ENCODE assay signal across 20 cellular contexts in the genomic region with DNA sequence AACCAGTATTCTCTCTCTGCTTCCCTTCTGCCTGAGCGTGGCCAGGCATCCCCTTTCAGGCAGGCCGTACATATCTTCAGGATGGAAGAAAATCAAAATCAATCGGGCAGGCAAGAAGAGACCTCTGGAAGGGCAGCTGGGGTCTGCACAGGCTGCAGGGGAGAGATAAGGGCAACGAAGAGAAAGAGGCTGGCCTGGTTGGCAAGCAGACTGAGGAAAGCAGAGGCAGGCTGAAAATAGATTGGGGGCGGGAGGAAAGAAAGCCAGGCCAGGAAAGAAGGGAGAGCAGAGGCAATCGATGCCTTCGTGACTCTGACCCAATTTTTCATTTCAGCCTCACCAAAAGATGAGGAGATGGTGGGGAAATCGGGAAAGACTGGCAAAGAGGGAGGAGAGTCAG. TPM values are rescaled to one million over a fixed set of nuclear protein-coding genes. Genes with fewer than 3 reads are reported as not detected.
A peak's percentile ranks its signal among the peaks of the same experiment; 100 is the strongest.
DNase-seq lines count a peak whose midpoint lies in the region; ATAC-seq and TF ChIP-seq lines count a peak whose summit lies in the region.
"Had no signal": no experiment of that assay in that cellular context is flagged by ENCODE, and none has a peak within 500 bp of the region (broad histone marks: within the 10 kb centered on the region; RNA-seq: fewer than 3 reads in every experiment).

No MANE protein-coding gene starts in this region.

- no peaks in the 10 kb centered on the region for H3K9me3 Mint-ChIP-seq in brain
- H3K9me3 Mint-ChIP-seq in stimulated activated naive B cell treated with anti-CD40 and anti-IgM and Interleukin-4, amounts not matched to agents 10 μg/mL and 1 μg/mL and 100 μg/mL, for 72 hours = no peaks in the 10 kb centered on the region
- H3K9me3 Mint-ChIP-seq: IgD-negative memory B cell, WTC11 had no signal

- H3K4me3 ChIP-seq in iPS-20b (ENCODE audit: low read length) (no peak overlapping the region), tibial nerve (no peak overlapping the region)
- H3K4me3 ChIP-seq: testis had no signal

- H3K27me3 Mint-ChIP-seq in brain = no peaks in the 10 kb centered on the region
- H3K27me3 Mint-ChIP-seq in stimulated activated naive B cell treated with anti-CD40 and anti-IgM and Interleukin-4, amounts not matched to agents 10 μg/mL and 1 μg/mL and 100 μg/mL, for 72 hours = no peaks in the 10 kb centered on the region

- peak; percentile 77 for DNase-seq in NCI-H1694 treated with DMSO at 0.1 percent for 48 hours (lab: John Stamatoyannopoulos, UW)
- DNase-seq in stimulated activated naive B cell treated with anti-CD40 and anti-IgM and Interleukin-4, amounts not matched to agents 10 μg/mL and 1 μg/mL and 100 μg/mL, for 72 hours = no peak
- DNase-seq in tibial nerve (ENCODE audit: low spot score in 2 of 2) = no peak
- DNase-seq in AML-193 (lab: John Stamatoyannopoulos, UW) = no peak
- DNase-seq: DMS53; foreskin melanocyte; mammary epithelial cell; MV-4-11; NCI-H774; stimulated activated CD4-positive, alpha-beta T cell treated with anti-CD3 and anti-CD28 coated beads, Interleukin-2, amount 100 ng/mL, for 48 hours; SW 1271; testis had no signal

- 34 to 43% methylated on average over 8 of the region's 8 CpGs for WGBS in tibial nerve, 2 donors

- no peaks in the 10 kb centered on the region for H3K36me3 ChIP-seq in iPS-20b (ENCODE audit: insufficient read depth, low read depth, low read length)
- no peaks in the 10 kb centered on the region for H3K36me3 ChIP-seq in tibial nerve

- peak overlapping the region in 2 of 5 experiments; percentile 2 to 51 for H3K4me3 Mint-ChIP-seq in brain
- no peak overlapping the region for H3K4me3 Mint-ChIP-seq in stimulated activated naive B cell treated with anti-CD40 and anti-IgM and Interleukin-4, amounts not matched to agents 10 μg/mL and 1 μg/mL and 100 μg/mL, for 72 hours
- H3K4me3 Mint-ChIP-seq: WTC11 had no signal

- H3K36me3 Mint-ChIP-seq in brain = no peaks in the 10 kb centered on the region
- H3K36me3 Mint-ChIP-seq in stimulated activated naive B cell treated with anti-CD40 and anti-IgM and Interleukin-4, amounts not matched to agents 10 μg/mL and 1 μg/mL and 100 μg/mL, for 72 hours = no peaks in the 10 kb centered on the region
- H3K36me3 Mint-ChIP-seq: WTC11 had no signal

- H3K9me3 ChIP-seq in iPS-20b (ENCODE audit: insufficient read depth, low read depth, low read length) (no peaks in the 10 kb centered on the region), tibial nerve (no peaks in the 10 kb centered on the region)
- H3K9me3 ChIP-seq: testis had no signal

- H3K27ac Mint-ChIP-seq in brain = peak overlapping the region; percentile 9 to 96 (median 86)
- peak overlapping the region; percentile 3 for H3K27ac Mint-ChIP-seq in stimulated activated naive B cell treated with anti-CD40 and anti-IgM and Interleukin-4, amounts not matched to agents 10 μg/mL and 1 μg/mL and 100 μg/mL, for 72 hours
- H3K27ac Mint-ChIP-seq: WTC11 had no signal

- peaks cover 31% of the 10 kb centered on the region for H3K4me1 ChIP-seq in iPS-20b (ENCODE audit: insufficient read depth, low read length)
- H3K4me1 ChIP-seq in tibial nerve = no peaks in the 10 kb centered on the region

- no peak for TF ChIP-seq EP300 in tibial nerve (IDR thresholded peaks at IDR 0.05)

- H3K4me1 Mint-ChIP-seq in brain = peaks cover 76% of the 10 kb centered on the region
- peaks cover 0 to 5% of the 10 kb centered on the region in 2 donors for H3K4me1 Mint-ChIP-seq in stimulated activated naive B cell treated with anti-CD40 and anti-IgM and Interleukin-4, amounts not matched to agents 10 μg/mL and 1 μg/mL and 100 μg/mL, for 72 hours
- H3K4me1 Mint-ChIP-seq: IgD-negative memory B cell had no signal

- peak overlapping the region; percentile 44; the same call in 1 of the 2 replicates for H3K9ac ChIP-seq in iPS-20b (ENCODE audit: low read depth, low read length)

- no peak for TF ChIP-seq POLR2A in tibial nerve (IDR thresholded peaks at IDR 0.05)

- no peaks in the 10 kb centered on the region for H3K27me3 ChIP-seq in iPS-20b (ENCODE audit: insufficient read depth, low read length)
- H3K27me3 ChIP-seq in tibial nerve = no peaks in the 10 kb centered on the region
- H3K27me3 ChIP-seq: testis had no signal

- no peak for ATAC-seq in stimulated activated naive B cell treated with anti-CD40 and anti-IgM and Interleukin-4, amounts not matched to agents 10 μg/mL and 1 μg/mL and 100 μg/mL, for 72 hours (replicated peaks)
- no peak for ATAC-seq in HG03521 (IDR thresholded peaks at IDR 0.05; ENCODE audit: unreplicated experiment)
- ATAC-seq: Panc1, sciatic nerve had no signal

- TF ChIP-seq CTCF in brain (conservative IDR thresholded peaks at IDR 0.05) (no peak), tibial nerve (IDR thresholded peaks at IDR 0.05) (no peak)

- no peak overlapping the region for H3K27ac ChIP-seq in iPS-20b (ENCODE audit: low read length)
- H3K27ac ChIP-seq in tibial nerve = no peak overlapping the region
- H3K27ac ChIP-seq: testis had no signal

RNA-seq across cellular contexts. Expression of a gene that starts 18.1 kb away (rescaled TPM):
- 12.4 TPM for polyA plus RNA-seq in brain (ENCODE audit: insufficient read depth, low read depth, low replicate concordance)
- 1 to 10 TPM in 3 of 4 donors, under 1 TPM in 1; 0.60 to 6.1 (median 2.8) TPM for total RNA-seq in tibial nerve

RNA-seq across cellular contexts. Expression of a gene that starts 55.2 kb away (rescaled TPM):
- 64.1 TPM for polyA plus RNA-seq in brain (ENCODE audit: insufficient read depth, low read depth, low replicate concordance)
- not detected for total RNA-seq in tibial nerve
- total RNA-seq: mammary epithelial cell, sciatic nerve had no signal
- polyA plus RNA-seq: BJ, mammary epithelial cell had no signal
